ENCODE assay signal across 15 cellular contexts in genomic region chr12:116592731-116593130, GRCh38. TPM values are rescaled to one million over a fixed set of nuclear protein-coding genes. Genes with fewer than 3 reads are reported as not detected.
DNase-seq lines count a peak whose midpoint lies in the region; ATAC-seq and TF ChIP-seq lines count a peak whose summit lies in the region.
"Had no signal": no experiment of that assay in that cellular context is flagged by ENCODE, and none has a peak within 500 bp of the region (broad histone marks: within the 10 kb centered on the region; RNA-seq: fewer than 3 reads in every experiment).

No MANE protein-coding gene starts in this region.

- no peaks in the 10 kb centered on the region for H3K27me3 Mint-ChIP-seq in activated CD8-positive, alpha-beta T cell treated with anti-CD3 and anti-CD28 coated beads for 36 hours

- no peaks in the 10 kb centered on the region for H4K20me1 ChIP-seq in DND-41 (ENCODE audit: insufficient read depth, low read length)

- H3K4me1 ChIP-seq in DND-41 (ENCODE audit: insufficient read depth, low read length) (peaks cover 24% of the 10 kb centered on the region), Peyer's patch (peaks cover 0 to 12% (median 2%) of the 10 kb centered on the region in 4 donors)

- no peak for TF ChIP-seq POLR2A in Peyer's patch (IDR thresholded peaks at IDR 0.05)

- no peaks in the 10 kb centered on the region for H3K27me3 ChIP-seq in DND-41 (ENCODE audit: insufficient read depth, low read length, poor library complexity)
- no peaks in the 10 kb centered on the region for H3K27me3 ChIP-seq in Peyer's patch
- H3K27me3 ChIP-seq: heart right ventricle, tibial nerve had no signal

- H3K9me3 ChIP-seq in DND-41 (ENCODE audit: insufficient read depth, low read length, severe bottlenecking) (no peaks in the 10 kb centered on the region), Peyer's patch (no peaks in the 10 kb centered on the region)
- H3K9me3 ChIP-seq: heart right ventricle, tibial nerve had no signal

- H3K4me2 ChIP-seq in DND-41 (ENCODE audit: insufficient read depth, low read length): no peak overlapping the region

- no peak overlapping the region for H3K4me3 ChIP-seq in DND-41 (ENCODE audit: low read depth in 1 of 2, low read length in 2 of 2)
- H3K4me3 ChIP-seq in Peyer's patch: no peak overlapping the region
- H3K4me3 ChIP-seq in fibroblast of the aortic adventitia (ENCODE audit: low read depth, low read length): no peak overlapping the region
- no peak overlapping the region for H3K4me3 ChIP-seq in skin epidermis
- H3K4me3 ChIP-seq: heart right ventricle, tibial nerve had no signal

- H3K4me3 Mint-ChIP-seq in activated CD8-positive, alpha-beta T cell treated with anti-CD3 and anti-CD28 coated beads for 36 hours: no peak overlapping the region

- no peak overlapping the region for H3K27ac Mint-ChIP-seq in activated CD8-positive, alpha-beta T cell treated with anti-CD3 and anti-CD28 coated beads for 36 hours

- intact Hi-C loops in activated CD8-positive, alpha-beta T cell treated with anti-CD3 and anti-CD28 coated beads for 36 hours (cut with micrococcal nuclease): loop anchor here (5.0 to 10.0 kb wide), 2 partner anchors 318 to 450 kb away; partner anchors contain the start of gene MED13L

- CTCF ChIA-PET in activated CD8-positive, alpha-beta T cell treated with anti-CD3 and anti-CD28 coated beads for 36 hours (lab: Charles Lee): no interaction called here

- H3K36me3 ChIP-seq in DND-41 (ENCODE audit: insufficient read depth, low read length) (no peaks in the 10 kb centered on the region), Peyer's patch (no peaks in the 10 kb centered on the region)
- H3K36me3 ChIP-seq: heart right ventricle, tibial nerve had no signal

- no peak for TF ChIP-seq CTCF in DND-41 (IDR thresholded peaks at IDR 0.05; ENCODE audit: borderline replicate concordance, extremely low read depth, low read length, poor library complexity, severe bottlenecking)
- no peak for TF ChIP-seq CTCF in Peyer's patch (IDR thresholded peaks at IDR 0.05)
- TF ChIP-seq CTCF in fibroblast of the aortic adventitia (IDR thresholded peaks at IDR 0.05; ENCODE audit: insufficient read depth, low read length): no peak
- no peak for TF ChIP-seq CTCF in activated CD8-positive, alpha-beta T cell treated with anti-CD3 and anti-CD28 coated beads for 36 hours (IDR thresholded peaks at IDR 0.05)

- ATAC-seq in DND-41 (ENCODE audit: insufficient read depth, low read depth) (no peak), GM19351 (IDR thresholded peaks at IDR 0.05; ENCODE audit: unreplicated experiment) (no peak)
- no peak for ATAC-seq in activated CD8-positive, alpha-beta T cell treated with anti-CD3 and anti-CD28 coated beads for 36 hours

- H3K9me3 Mint-ChIP-seq in activated CD8-positive, alpha-beta T cell treated with anti-CD3 and anti-CD28 coated beads for 36 hours: no peaks in the 10 kb centered on the region

- H3K79me2 ChIP-seq in DND-41 (ENCODE audit: insufficient read depth, low read length): no peaks in the 10 kb centered on the region

- POLR2A ChIA-PET in activated CD8-positive, alpha-beta T cell treated with anti-CD3 and anti-CD28 coated beads for 36 hours (lab: Charles Lee): no interaction called here

- no peak for DNase-seq in DND-41
- no peak for DNase-seq in Peyer's patch
- DNase-seq in fibroblast of the aortic adventitia (ENCODE audit: low read depth): peak; percentile 77
- no peak for DNase-seq in NCI-H748 treated with DMSO at 0.1 percent for 48 hours (lab: John Stamatoyannopoulos, UW)
- no peak for DNase-seq in glomerular visceral epithelial cell (ENCODE audit: extremely low spot score)
- DNase-seq in activated CD8-positive, alpha-beta T cell treated with anti-CD3 and anti-CD28 coated beads for 36 hours: no peak
- DNase-seq: activated T-cell treated with anti-CD3 and anti-CD28 coated beads, Interleukin-2, amount 50 U/mL, for 48 hours; DMS79 treated with DMSO at 0.1 percent for 48 hours; KG1; NCI-H510A; stimulated activated CD4-positive, alpha-beta T cell treated with anti-CD3 and anti-CD28 coated beads, Interleukin-4, amount 100 ng/mL, for 24 hours had no signal

- H3K9ac ChIP-seq in DND-41 (ENCODE audit: low read depth, low read length): no peak overlapping the region

- peaks cover 15% of the 10 kb centered on the region for H3K4me1 Mint-ChIP-seq in activated CD8-positive, alpha-beta T cell treated with anti-CD3 and anti-CD28 coated beads for 36 hours (ENCODE audit: low read depth)

- no peaks in the 10 kb centered on the region for H3K36me3 Mint-ChIP-seq in activated CD8-positive, alpha-beta T cell treated with anti-CD3 and anti-CD28 coated beads for 36 hours (ENCODE audit: low read depth)

- H3K27ac ChIP-seq in DND-41 (ENCODE audit: low read length): peak overlapping the region; percentile 10; the same call in 1 of the 2 replicates
- H3K27ac ChIP-seq in Peyer's patch: peak overlapping the region in 3 of 4 donors; percentile 29 to 60 (median 42)
- H3K27ac ChIP-seq in skin epidermis: peak overlapping the region in 15 of 21 experiments; percentile 11 to 81 (median 57)

- H2AFZ ChIP-seq in DND-41 (ENCODE audit: low read depth, low read length): 0 out of 2 replicates have a peak overlapping the region, but pooled peaks have one; percentile 38

RNA-seq across cellular contexts. Expression of gene MAP1LC3B2, which starts 33.5 kb away (rescaled TPM):
- 1 to 10 TPM in 1 of 4 donors, not detected in 3; 1.9 TPM for total RNA-seq in Peyer's patch
- not detected in 2 replicates for total RNA-seq in fibroblast of the aortic adventitia (ENCODE audit: low replicate concordance)
- total RNA-seq in activated CD8-positive, alpha-beta T cell treated with anti-CD3 and anti-CD28 coated beads for 36 hours: 1 to 10 TPM; 1.9 to 3.1 TPM
